In genomic region chr7:84640637-84641036, GRCh38 we compare ENCODE assay signal across 27 cellular contexts.
"Had no signal": no experiment of that assay in that cellular context is flagged by ENCODE, and none has a peak within 500 bp of the region (broad histone marks: within the 10 kb centered on the region; RNA-seq: fewer than 3 reads in every experiment).

No MANE protein-coding gene starts in this region.

- H3K4me3 Mint-ChIP-seq: activated CD4-positive, alpha-beta memory T cell treated with anti-CD3 and anti-CD28 coated beads, Interleukin-2, amount 10 ng/mL, durations not matched to agents 7 days and 5 days; activated CD4-positive, alpha-beta T cell treated with anti-CD3 and anti-CD28 coated beads for 36 hours; activated naive CD4-positive, alpha-beta T cell treated with anti-CD3 and anti-CD28 coated beads for 36 hours; activated naive CD8-positive, alpha-beta T cell treated with anti-CD3 and anti-CD28 coated beads for 36 hours; activated T-helper 17 cell treated with anti-CD3 and anti-CD28 coated beads, Interleukin-2, amount 50 U/mL, for 72 hours; T-cell had no signal

- H3K36me3 ChIP-seq: brain microvascular endothelial cell had no signal

- H3K27me3 Mint-ChIP-seq: activated CD4-positive, alpha-beta memory T cell treated with anti-CD3 and anti-CD28 coated beads, Interleukin-2, amount 10 ng/mL, durations not matched to agents 7 days and 5 days; activated CD4-positive, alpha-beta T cell treated with anti-CD3 and anti-CD28 coated beads for 36 hours; activated naive CD8-positive, alpha-beta T cell treated with anti-CD3 and anti-CD28 coated beads for 36 hours; activated T-helper 17 cell treated with anti-CD3 and anti-CD28 coated beads, Interleukin-2, amount 50 U/mL, for 72 hours; T-cell had no signal

- H3K4me1 Mint-ChIP-seq: activated CD4-positive, alpha-beta memory T cell treated with anti-CD3 and anti-CD28 coated beads, Interleukin-2, amount 10 ng/mL, durations not matched to agents 7 days and 5 days; activated CD4-positive, alpha-beta T cell treated with anti-CD3 and anti-CD28 coated beads for 36 hours; activated naive CD8-positive, alpha-beta T cell treated with anti-CD3 and anti-CD28 coated beads for 36 hours; activated T-helper 17 cell treated with anti-CD3 and anti-CD28 coated beads, Interleukin-2, amount 50 U/mL, for 72 hours; T-cell had no signal

- H3K36me3 Mint-ChIP-seq: activated naive CD8-positive, alpha-beta T cell treated with anti-CD3 and anti-CD28 coated beads for 36 hours; T-cell had no signal

- H3K27ac Mint-ChIP-seq: activated CD4-positive, alpha-beta memory T cell treated with anti-CD3 and anti-CD28 coated beads, Interleukin-2, amount 10 ng/mL, durations not matched to agents 7 days and 5 days; activated CD4-positive, alpha-beta T cell treated with anti-CD3 and anti-CD28 coated beads for 36 hours; activated naive CD4-positive, alpha-beta T cell treated with anti-CD3 and anti-CD28 coated beads for 36 hours; activated naive CD8-positive, alpha-beta T cell treated with anti-CD3 and anti-CD28 coated beads for 36 hours; activated T-helper 17 cell treated with anti-CD3 and anti-CD28 coated beads, Interleukin-2, amount 50 U/mL, for 72 hours; T-cell had no signal

- H3K9me3 Mint-ChIP-seq: activated CD4-positive, alpha-beta memory T cell treated with anti-CD3 and anti-CD28 coated beads, Interleukin-2, amount 10 ng/mL, durations not matched to agents 7 days and 5 days; activated naive CD4-positive, alpha-beta T cell treated with anti-CD3 and anti-CD28 coated beads for 36 hours; activated T-helper 17 cell treated with anti-CD3 and anti-CD28 coated beads, Interleukin-2, amount 50 U/mL, for 72 hours had no signal

- DNase-seq: activated CD4-positive, alpha-beta memory T cell treated with anti-CD3 and anti-CD28 coated beads, Interleukin-2, amount 10 ng/mL, durations not matched to agents 7 days and 5 days; activated CD4-positive, alpha-beta T cell treated with anti-CD3 and anti-CD28 coated beads for 36 hours; activated CD4-positive, alpha-beta T cell treated with anti-CD3 and anti-CD28 coated beads, Interleukin-2, amount 50 U/mL, for 1 hour; activated gamma-delta T cell; activated naive CD4-positive, alpha-beta T cell treated with anti-CD3 and anti-CD28 coated beads for 36 hours; activated naive CD8-positive, alpha-beta T cell treated with anti-CD3 and anti-CD28 coated beads for 36 hours; activated T-cell treated with anti-CD3 and anti-CD28 coated beads for 4 hours; activated T-cell treated with anti-CD3 and anti-CD28 coated beads, Interleukin-2, amount 50 U/mL, for 48 hours; brain microvascular endothelial cell; cerebellar nuclear complex; Kasumi-1; KBM-7; NCI-H1105 treated with DMSO at 0.1 percent for 48 hours; NCI-H146; NCI-H187 treated with DMSO at 0.1 percent for 48 hours; NCI-H2081 treated with DMSO at 0.1 percent for 48 hours; NCI-H2171; NCI-H2227 treated with DMSO at 0.1 percent for 48 hours; NCI-H446 treated with DMSO at 0.1 percent for 48 hours; NCI-H524 treated with DMSO at 0.1 percent for 48 hours; NCI-H748 treated with DMSO at 0.1 percent for 48 hours; SHP77 treated with DMSO at 0.1 percent for 48 hours; T-cell; T-helper 2 cell; T1000 had no signal

- H3K27ac ChIP-seq: brain microvascular endothelial cell, VCaP had no signal

- ATAC-seq: activated CD4-positive, alpha-beta T cell treated with anti-CD3 and anti-CD28 coated beads for 36 hours; activated T-helper 17 cell treated with anti-CD3 and anti-CD28 coated beads, Interleukin-2, amount 50 U/mL, for 72 hours; T-cell had no signal

- H3K27me3 ChIP-seq: brain microvascular endothelial cell had no signal
